ENCODE assay signal across 27 cellular contexts in genomic region chr5:14523243-14524034, GRCh38.
"Had no signal": no experiment of that assay in that cellular context is flagged by ENCODE, and none has a peak within 500 bp of the region (broad histone marks: within the 10 kb centered on the region; RNA-seq: fewer than 3 reads in every experiment).

No MANE protein-coding gene starts in this region.

- H3K36me3 Mint-ChIP-seq: natural killer cell; stimulated activated effector memory CD8-positive, alpha-beta T cell treated with anti-CD3 and anti-CD28 coated beads, Interleukin-12 subunit alpha, Interleukin-12 subunit beta, amount 100 ng/mL, for 72 hours had no signal

- H3K4me3 ChIP-seq: colonic mucosa, esophagus squamous epithelium, heart right ventricle, lower lobe of right lung, smooth muscle cell, stomach, thyroid gland had no signal

- H3K4me1 ChIP-seq: colonic mucosa, esophagus squamous epithelium, lower lobe of right lung, parathyroid adenoma, thyroid gland had no signal

- H3K36me3 ChIP-seq: colonic mucosa, esophagus squamous epithelium, heart right ventricle, lower lobe of right lung, stomach, thyroid gland had no signal

- ATAC-seq: heart right ventricle; left ventricle myocardium superior; lower lobe of right lung; natural killer cell; sciatic nerve; stimulated activated effector memory CD8-positive, alpha-beta T cell treated with anti-CD3 and anti-CD28 coated beads, Interleukin-12 subunit alpha, Interleukin-12 subunit beta, amount 100 ng/mL, for 72 hours had no signal

- H3K4me3 Mint-ChIP-seq: immature natural killer cell; natural killer cell; stimulated activated effector memory CD8-positive, alpha-beta T cell treated with anti-CD3 and anti-CD28 coated beads, Interleukin-12 subunit alpha, Interleukin-12 subunit beta, amount 100 ng/mL, for 72 hours had no signal

- H3K27ac Mint-ChIP-seq: immature natural killer cell; natural killer cell; progenitor cell of endocrine pancreas; stimulated activated effector memory CD8-positive, alpha-beta T cell treated with anti-CD3 and anti-CD28 coated beads, Interleukin-12 subunit alpha, Interleukin-12 subunit beta, amount 100 ng/mL, for 72 hours had no signal

- DNase-seq: colonic mucosa; dermis blood vessel endothelial cell; effector memory CD4-positive, alpha-beta T cell; esophagus squamous epithelium; foreskin melanocyte; glutamatergic neuron; heart right ventricle; hypothalamus; immature natural killer cell; islet precursor cell; kidney glomerular epithelial cell; left ventricle myocardium superior; lower lobe of right lung; natural killer cell; occipital lobe; stimulated activated CD4-positive, alpha-beta T cell treated with anti-CD3 and anti-CD28 coated beads, Interleukin-12 subunit alpha, Interleukin-12 subunit beta, amount 100 ng/mL, for 4 hours; stimulated activated CD4-positive, alpha-beta T cell treated with anti-CD3 and anti-CD28 coated beads, Interleukin-1b, Interleukin-23, amount 100 ng/mL, for 48 hours; stimulated activated CD4-positive, alpha-beta T cell treated with anti-CD3 and anti-CD28 coated beads, Interleukin-4, amount 100 ng/mL, for 1 hour; stimulated activated naive CD4-positive, alpha-beta T cell treated with Interleukin-2 at 50 U/mL for 16 hours; stomach; thyroid gland; trophoblast cell had no signal

- H3K4me1 Mint-ChIP-seq: immature natural killer cell; stimulated activated effector memory CD8-positive, alpha-beta T cell treated with anti-CD3 and anti-CD28 coated beads, Interleukin-12 subunit alpha, Interleukin-12 subunit beta, amount 100 ng/mL, for 72 hours had no signal

- H3K27me3 ChIP-seq: colonic mucosa, esophagus squamous epithelium, heart right ventricle, stomach, thyroid gland had no signal

- H3K9me3 ChIP-seq: colonic mucosa, esophagus squamous epithelium, heart right ventricle, lower lobe of right lung, stomach, thyroid gland had no signal

- H3K27ac ChIP-seq: colonic mucosa, esophagus squamous epithelium, heart right ventricle, lower lobe of right lung, parathyroid adenoma, stomach, thyroid gland had no signal

- H3K27me3 Mint-ChIP-seq: progenitor cell of endocrine pancreas had no signal

- H3K9me3 Mint-ChIP-seq: immature natural killer cell; stimulated activated effector memory CD8-positive, alpha-beta T cell treated with anti-CD3 and anti-CD28 coated beads, Interleukin-12 subunit alpha, Interleukin-12 subunit beta, amount 100 ng/mL, for 72 hours had no signal
